ENCODE assay signal across 18 cellular contexts in the genomic region with DNA sequence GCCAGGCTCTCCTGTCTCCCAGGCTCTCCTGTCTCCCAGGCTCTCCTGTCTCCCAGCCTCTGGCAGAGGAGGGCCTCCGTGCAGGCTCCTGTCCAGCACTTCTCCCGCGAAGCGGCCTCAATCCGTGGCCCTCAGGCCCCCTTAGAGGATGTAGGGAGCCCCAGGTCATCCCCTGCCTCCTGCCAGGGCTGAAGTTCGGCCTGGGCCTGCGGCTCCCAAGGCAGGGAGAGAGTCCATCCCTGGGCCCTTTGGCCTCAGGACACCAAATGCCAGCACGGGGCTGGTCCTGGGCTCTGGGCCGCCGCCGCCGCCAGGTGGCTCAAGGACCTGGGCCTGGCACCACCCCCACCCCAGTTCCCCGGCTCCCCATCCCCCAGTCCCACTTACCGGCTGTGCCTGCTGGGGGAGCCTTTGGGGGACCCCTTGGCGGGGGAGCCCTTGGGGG. TPM values are rescaled to one million over a fixed set of nuclear protein-coding genes. Genes with fewer than 3 reads are reported as not detected.
DNase-seq lines count a peak whose midpoint lies in the region; ATAC-seq, FAIRE-seq and TF ChIP-seq lines count a peak whose summit lies in the region.
"Had no signal": no experiment of that assay in that cellular context is flagged by ENCODE, and none has a peak within 500 bp of the region (broad histone marks: within the 10 kb centered on the region; RNA-seq: fewer than 3 reads in every experiment).

No MANE protein-coding gene starts in this region.

- FAIRE-seq in keratinocyte (lab: Jason Lieb, UNC) = no peak
- FAIRE-seq: D721Med, H54 had no signal

- dilution Hi-C loops in keratinocyte (cut with MboI; ENCODE audit: extremely low pct_ligation_motif_present, low sequenced_read_pairs) = no loop called here

- TF ChIP-seq CTCF in keratinocyte (optimal IDR thresholded peaks at IDR 0.05 in 1 of 3, IDR thresholded peaks at IDR 0.05 in 1 of 3, conservative IDR thresholded peaks at IDR 0.05 in 1 of 3; ENCODE audit: extremely low read depth in 1 of 3, insufficient read depth in 2 of 3, low read length in 3 of 3) (peak in 1 of 3 experiments; percentile 13), parathyroid adenoma (IDR thresholded peaks at IDR 0.05) (peak; percentile 34)

- H3K79me2 ChIP-seq in keratinocyte (ENCODE audit: control insufficient read depth, insufficient read depth, low read length) (peaks cover 11% of the 10 kb centered on the region), parathyroid adenoma (no peaks in the 10 kb centered on the region)

- peak overlapping the region; percentile 59 for H3K27ac ChIP-seq in BLaER1
- peak overlapping the region; percentile 67 for H3K27ac ChIP-seq in keratinocyte (ENCODE audit: control insufficient read depth, insufficient read depth, low read length)
- H3K27ac ChIP-seq in parathyroid adenoma = peak overlapping the region; percentile 74
- H3K27ac ChIP-seq: brain microvascular endothelial cell, gastroesophageal sphincter, right atrium auricular region had no signal

- H3K4me1 ChIP-seq in BLaER1 = peaks cover 48% of the 10 kb centered on the region
- peaks cover 21% of the 10 kb centered on the region for H3K4me1 ChIP-seq in keratinocyte (ENCODE audit: control insufficient read depth, extremely low read depth, insufficient read depth, low read length)
- peaks cover 11% of the 10 kb centered on the region for H3K4me1 ChIP-seq in parathyroid adenoma
- H3K4me1 ChIP-seq: gastroesophageal sphincter had no signal

- DNase-seq in RKO (ENCODE audit: low spot score) (peak; percentile 30), keratinocyte (ENCODE audit: low read depth, low spot score) (no peak), A172 (ENCODE audit: low spot score) (no peak), midbrain (lab: John Stamatoyannopoulos, UW) (no peak), putamen (ENCODE audit: low spot score) (no peak)
- DNase-seq: activated CD4-positive, alpha-beta T cell treated with anti-CD3 and anti-CD28 coated beads for 1 hour; brain microvascular endothelial cell; effector CD4-positive, alpha-beta T cell; naive thymus-derived CD4-positive, alpha-beta T cell; NCI-H524 treated with DMSO at 0.1 percent for 48 hours had no signal

- no peak for ATAC-seq in GM18858 (IDR thresholded peaks at IDR 0.05; ENCODE audit: unreplicated experiment)
- ATAC-seq: gastroesophageal sphincter; naive thymus-derived CD4-positive, alpha-beta T cell had no signal

- H4K20me1 ChIP-seq in BLaER1 (no peaks in the 10 kb centered on the region), keratinocyte (ENCODE audit: control insufficient read depth, extremely low read depth, insufficient read depth, low read length) (peaks cover 4% of the 10 kb centered on the region)

- no peaks in the 10 kb centered on the region for H3K9me1 ChIP-seq in keratinocyte (ENCODE audit: control insufficient read depth, extremely low read depth, insufficient read depth, low read length)

- H3K9ac ChIP-seq in BLaER1 = 0 out of 2 replicates have a peak overlapping the region, but pooled peaks have one; percentile 24
- H3K9ac ChIP-seq in keratinocyte (ENCODE audit: control insufficient read depth, extremely low read depth, insufficient read depth, low read length) = peak overlapping the region; percentile 77
- H3K9ac ChIP-seq in parathyroid adenoma = peak overlapping the region; percentile 54

- no peak overlapping the region for H3K4me3 ChIP-seq in BLaER1
- peak overlapping the region; percentile 74 to 75 (median 74) for H3K4me3 ChIP-seq in keratinocyte (ENCODE audit: control insufficient read depth in 2 of 3, extremely low read depth in 1 of 3, insufficient read depth in 2 of 3, low read depth in 1 of 3, low read length in 3 of 3)
- peak overlapping the region; percentile 47 for H3K4me3 ChIP-seq in parathyroid adenoma (ENCODE audit: low read depth, low read length)
- H3K4me3 ChIP-seq: gastroesophageal sphincter, right atrium auricular region had no signal

- H3K9me3 ChIP-seq in BLaER1 (no peaks in the 10 kb centered on the region), keratinocyte (ENCODE audit: control insufficient read depth, low read depth, low read length) (no peaks in the 10 kb centered on the region), parathyroid adenoma (ENCODE audit: control insufficient read depth, low read length) (no peaks in the 10 kb centered on the region)
- H3K9me3 ChIP-seq: gastroesophageal sphincter, right atrium auricular region had no signal

- no peaks in the 10 kb centered on the region for H3K36me3 ChIP-seq in BLaER1
- H3K36me3 ChIP-seq in keratinocyte (ENCODE audit: control insufficient read depth in 2 of 2, extremely low read depth in 1 of 2, insufficient read depth in 2 of 2, low read length in 2 of 2) = peaks cover 0 to 10% of the 10 kb centered on the region in 2 experiments
- H3K36me3 ChIP-seq in parathyroid adenoma (ENCODE audit: control insufficient read depth, insufficient read depth, low read length) = no peaks in the 10 kb centered on the region
- H3K36me3 ChIP-seq: brain microvascular endothelial cell, gastroesophageal sphincter, right atrium auricular region had no signal

- H2AFZ ChIP-seq in keratinocyte (ENCODE audit: control insufficient read depth, low read length) (peak overlapping the region; percentile 73), parathyroid adenoma (peak overlapping the region; percentile 69)

- H3K4me2 ChIP-seq in BLaER1 (no peak overlapping the region; the same call in 1 of the 2 replicates), keratinocyte (ENCODE audit: control insufficient read depth, extremely low read depth, insufficient read depth, low read depth, low read length) (peak overlapping the region; percentile 83), parathyroid adenoma (ENCODE audit: low read length) (peak overlapping the region; percentile 84)

- H3K27me3 ChIP-seq in BLaER1 (no peaks in the 10 kb centered on the region), keratinocyte (ENCODE audit: control insufficient read depth, extremely low read depth, insufficient read depth, low read length) (no peaks in the 10 kb centered on the region), parathyroid adenoma (ENCODE audit: control insufficient read depth, insufficient read depth, low read length) (no peaks in the 10 kb centered on the region)
- H3K27me3 ChIP-seq: brain microvascular endothelial cell, right atrium auricular region had no signal

RNA-seq across cellular contexts. Expression of a gene that starts 0.4 kb away (rescaled TPM):
- polyA plus RNA-seq in keratinocyte = 6.4 to 11.9 TPM (median 7.6 TPM) in 3 replicates
- polyA plus RNA-seq in keratinocyte (2011; ENCODE audit: low read depth) = 54.1 TPM
- polyA plus RNA-seq in keratinocyte (2011; cell fraction: cytosol; rRNA removed) = 3.3 and 9.8 TPM in 2 replicates
- polyA plus RNA-seq in keratinocyte (2011; cell fraction: nucleus; rRNA removed) = 36.2 and 42.7 TPM in 2 replicates
- polyA plus RNA-seq in keratinocyte (2012; ENCODE audit: low replicate concordance) = 21.2 and 73.9 TPM in 2 replicates
- 5.4 to 20.6 TPM (median 11.1 TPM) in 3 replicates for polyA minus RNA-seq in keratinocyte
- polyA minus RNA-seq in keratinocyte (2011; cell fraction: cytosol; rRNA and poly(A)+ RNA removed) = 19.6 TPM
- 42.7 and 44.7 TPM in 2 replicates for polyA minus RNA-seq in keratinocyte (2011; cell fraction: nucleus; rRNA and poly(A)+ RNA removed)
- not detected in 2 replicates for total RNA-seq in A172 (2014; rRNA removed; shearing (Covaris generic))
- total RNA-seq: RPMI7951 had no signal

RNA-seq across cellular contexts. Expression of a gene that starts 26.1 kb away (rescaled TPM):
- 1.8 to 3.6 TPM (median 2.0 TPM) in 3 replicates for polyA plus RNA-seq in keratinocyte
- polyA plus RNA-seq in keratinocyte (2011; ENCODE audit: low read depth) = 0.84 TPM
- 0.34 and 0.45 TPM in 2 replicates for polyA plus RNA-seq in keratinocyte (2011; cell fraction: cytosol; rRNA removed)
- 11.7 and 17.1 TPM in 2 replicates for polyA plus RNA-seq in keratinocyte (2011; cell fraction: nucleus; rRNA removed)
- polyA plus RNA-seq in keratinocyte (2012; ENCODE audit: low replicate concordance) = 1.6 and 3.7 TPM in 2 replicates
- polyA minus RNA-seq in keratinocyte = 1.5 to 2.7 TPM (median 2.0 TPM) in 3 replicates
- polyA minus RNA-seq in keratinocyte (2011; cell fraction: cytosol; rRNA and poly(A)+ RNA removed) = not detected
- polyA minus RNA-seq in keratinocyte (2011; cell fraction: nucleus; rRNA and poly(A)+ RNA removed) = 0.39 and 0.63 TPM in 2 replicates
- total RNA-seq in A172 (2014; rRNA removed; shearing (Covaris generic)) = 5.7 and 7.6 TPM in 2 replicates

RNA-seq across cellular contexts. Expression of a gene that starts 45.6 kb away (rescaled TPM):
- polyA plus RNA-seq in keratinocyte = 59.0 to 87.1 TPM (median 81.3 TPM) in 3 replicates
- 141 TPM for polyA plus RNA-seq in keratinocyte (2011; ENCODE audit: low read depth)
- 62.1 and 90.0 TPM in 2 replicates for polyA plus RNA-seq in keratinocyte (2011; cell fraction: cytosol; rRNA removed)
- polyA plus RNA-seq in keratinocyte (2011; cell fraction: nucleus; rRNA removed) = 76.7 and 78.1 TPM in 2 replicates
- 75.6 and 86.9 TPM in 2 replicates for polyA plus RNA-seq in keratinocyte (2012; ENCODE audit: low replicate concordance)
- polyA minus RNA-seq in keratinocyte = 48.1 to 57.6 TPM (median 53.9 TPM) in 3 replicates
- 25.7 TPM for polyA minus RNA-seq in keratinocyte (2011; cell fraction: cytosol; rRNA and poly(A)+ RNA removed)
- polyA minus RNA-seq in keratinocyte (2011; cell fraction: nucleus; rRNA and poly(A)+ RNA removed) = 23.5 and 44.0 TPM in 2 replicates
- 34.6 and 45.0 TPM in 2 replicates for total RNA-seq in A172 (2014; rRNA removed; shearing (Covaris generic))

RNA-seq across cellular contexts. Expression of a gene that starts 47.7 kb away (rescaled TPM):
- 11.7 to 22.3 TPM (median 15.6 TPM) in 3 replicates for polyA plus RNA-seq in keratinocyte
- polyA plus RNA-seq in keratinocyte (2011; ENCODE audit: low read depth) = 15.6 TPM
- 9.3 and 16.9 TPM in 2 replicates for polyA plus RNA-seq in keratinocyte (2011; cell fraction: cytosol; rRNA removed)
- 9.7 and 11.6 TPM in 2 replicates for polyA plus RNA-seq in keratinocyte (2011; cell fraction: nucleus; rRNA removed)
- polyA plus RNA-seq in keratinocyte (2012; ENCODE audit: low replicate concordance) = 16.7 and 17.1 TPM in 2 replicates
- 11.0 to 18.5 TPM (median 11.6 TPM) in 3 replicates for polyA minus RNA-seq in keratinocyte
- 19.6 TPM for polyA minus RNA-seq in keratinocyte (2011; cell fraction: cytosol; rRNA and poly(A)+ RNA removed)
- 1.2 and 2.1 TPM in 2 replicates for polyA minus RNA-seq in keratinocyte (2011; cell fraction: nucleus; rRNA and poly(A)+ RNA removed)
- total RNA-seq in A172 (2014; rRNA removed; shearing (Covaris generic)) = 23.4 and 28.4 TPM in 2 replicates

RNA-seq across cellular contexts. Expression of a gene that starts 47.8 kb away (rescaled TPM):
- polyA plus RNA-seq in keratinocyte = 29.7 to 42.8 TPM (median 31.8 TPM) in 3 replicates
- 98.6 TPM for polyA plus RNA-seq in keratinocyte (2011; ENCODE audit: low read depth)
- polyA plus RNA-seq in keratinocyte (2011; cell fraction: cytosol; rRNA removed) = 22.9 and 34.2 TPM in 2 replicates
- polyA plus RNA-seq in keratinocyte (2011; cell fraction: nucleus; rRNA removed) = 43.9 and 45.2 TPM in 2 replicates
- 17.8 and 61.6 TPM in 2 replicates for polyA plus RNA-seq in keratinocyte (2012; ENCODE audit: low replicate concordance)
- polyA minus RNA-seq in keratinocyte = 81.0 to 195 TPM (median 112 TPM) in 3 replicates
- 98.0 TPM for polyA minus RNA-seq in keratinocyte (2011; cell fraction: cytosol; rRNA and poly(A)+ RNA removed)
- polyA minus RNA-seq in keratinocyte (2011; cell fraction: nucleus; rRNA and poly(A)+ RNA removed) = 70.7 and 110 TPM in 2 replicates
- total RNA-seq in A172 (2014; rRNA removed; shearing (Covaris generic)) = 47.5 and 48.6 TPM in 2 replicates

Comparison
In these comparisons a context has a peak if more than half of its experiments do, and no peak if none do; other contexts are left out.
1. H3K9ac ChIP-seq: peak in every context shown above with its lines; median percentile 77 in keratinocyte; 54 in parathyroid adenoma; 24 in BLaER1.